21 cellular contexts compared by ENCODE assay signal in genomic region chr4:170776983-170777382, GRCh38.
DNase-seq lines count a peak whose midpoint lies in the region; ATAC-seq, FAIRE-seq and TF ChIP-seq lines count a peak whose summit lies in the region.
"Had no signal": no experiment of that assay in that cellular context is flagged by ENCODE, and none has a peak within 500 bp of the region (broad histone marks: within the 10 kb centered on the region; RNA-seq: fewer than 3 reads in every experiment).

No MANE protein-coding gene starts in this region.

- H3K27me3 ChIP-seq in aorta (ENCODE audit: control insufficient read depth in 1 of 2, insufficient read depth in 2 of 2, low read length in 1 of 2) (no peaks in the 10 kb centered on the region), ovary (no peaks in the 10 kb centered on the region)
- H3K27me3 ChIP-seq: BLaER1 treated with 17β-estradiol and CSF1 and Interleukin-3, amounts not matched to agents 10 nM and 100 nM had no signal

- H3K9me3 ChIP-seq in aorta (ENCODE audit: control insufficient read depth, low read length) (no peaks in the 10 kb centered on the region), ovary (no peaks in the 10 kb centered on the region)
- H3K9me3 ChIP-seq: BLaER1 treated with 17β-estradiol and CSF1 and Interleukin-3, amounts not matched to agents 10 nM and 100 nM had no signal

- DNase-seq in NCI-H146 (lab: John Stamatoyannopoulos, UW) (peak; percentile 27), NCI-H146 treated with DMSO at 0.1 percent for 48 hours (lab: John Stamatoyannopoulos, UW; ENCODE audit: unreplicated experiment) (no peak), NCI-H345 (lab: John Stamatoyannopoulos, UW) (peak; percentile 68), iPS-NIHi11 (ENCODE audit: low spot score) (peak; percentile 6), aorta (no peak), RCC 7860 (ENCODE audit: low spot score) (no peak), ovary (no peak), SW 1271 (lab: John Stamatoyannopoulos, UW) (no peak)
- DNase-seq: 8988T; Calu3; CD8-positive, alpha-beta T cell; GDM1; NCI-H1105; NCI-H187 treated with DMSO at 0.1 percent for 48 hours; NCI-H510A treated with DMSO at 0.1 percent for 48 hours; OCI-M1; Right ventricle myocardium superior had no signal

- H3K27ac ChIP-seq in aorta (ENCODE audit: low read depth in 1 of 2, low read length in 2 of 2) (no peak overlapping the region), ovary (no peak overlapping the region)
- H3K27ac ChIP-seq: BLaER1 treated with 17β-estradiol and CSF1 and Interleukin-3, amounts not matched to agents 10 nM and 100 nM; KMS-11 had no signal

- intact Hi-C loops in aorta (cut with DNase I) (no loop called here), ovary (cut with DNase I) (no loop called here)

- no peaks in the 10 kb centered on the region for H3K4me1 ChIP-seq in aorta (ENCODE audit: control insufficient read depth in 1 of 2, insufficient read depth in 2 of 2, low read length in 2 of 2)
- H3K4me1 ChIP-seq in ovary (ENCODE audit: insufficient read depth) = no peaks in the 10 kb centered on the region

- H3K36me3 ChIP-seq in aorta (ENCODE audit: control insufficient read depth in 1 of 2, insufficient read depth in 2 of 2, low read length in 1 of 2) = no peaks in the 10 kb centered on the region
- H3K36me3 ChIP-seq in ovary = no peaks in the 10 kb centered on the region
- H3K36me3 ChIP-seq: BLaER1 treated with 17β-estradiol and CSF1 and Interleukin-3, amounts not matched to agents 10 nM and 100 nM had no signal

- peak; percentile 15 for ATAC-seq in aorta (ENCODE audit: low FRiP score)
- ATAC-seq: CD8-positive, alpha-beta T cell had no signal

- H3K4me3 ChIP-seq in aorta (ENCODE audit: low read length in 2 of 2) (no peak overlapping the region), ovary (no peak overlapping the region)
- H3K4me3 ChIP-seq: BLaER1 treated with 17β-estradiol and CSF1 and Interleukin-3, amounts not matched to agents 10 nM and 100 nM had no signal

- TF ChIP-seq CTCF in ovary (IDR thresholded peaks at IDR 0.05) = no peak

- TF ChIP-seq POLR2A in ovary (IDR thresholded peaks at IDR 0.05) = no peak

- WGBS in aorta, 2 donors = 90 to 91% methylated on average over 6 of the region's 6 CpGs
- 89 to 96% (median 94%) methylated on average over 6 of the region's 6 CpGs for WGBS in ovary, 3 donors

- no peak for FAIRE-seq in RCC 7860 (lab: Jason Lieb, UNC)
- FAIRE-seq: GM19239, HTR-8/SVneo had no signal

- TF ChIP-seq EP300 in ovary (IDR thresholded peaks at IDR 0.05) = no peak

Comparison
In these comparisons a context has a peak if more than half of its experiments do, and no peak if none do; other contexts are left out.
1. DNase-seq: peak in NCI-H146 (single experiment), NCI-H345 (single experiment) and iPS-NIHi11 (single experiment); none in NCI-H146 treated with DMSO at 0.1 percent for 48 hours (single experiment), aorta (0 of 2), RCC 7860 (single experiment), ovary (0 of 5) and SW 1271 (0 of 2).